8 cellular contexts compared by ENCODE assay signal in the genomic region with DNA sequence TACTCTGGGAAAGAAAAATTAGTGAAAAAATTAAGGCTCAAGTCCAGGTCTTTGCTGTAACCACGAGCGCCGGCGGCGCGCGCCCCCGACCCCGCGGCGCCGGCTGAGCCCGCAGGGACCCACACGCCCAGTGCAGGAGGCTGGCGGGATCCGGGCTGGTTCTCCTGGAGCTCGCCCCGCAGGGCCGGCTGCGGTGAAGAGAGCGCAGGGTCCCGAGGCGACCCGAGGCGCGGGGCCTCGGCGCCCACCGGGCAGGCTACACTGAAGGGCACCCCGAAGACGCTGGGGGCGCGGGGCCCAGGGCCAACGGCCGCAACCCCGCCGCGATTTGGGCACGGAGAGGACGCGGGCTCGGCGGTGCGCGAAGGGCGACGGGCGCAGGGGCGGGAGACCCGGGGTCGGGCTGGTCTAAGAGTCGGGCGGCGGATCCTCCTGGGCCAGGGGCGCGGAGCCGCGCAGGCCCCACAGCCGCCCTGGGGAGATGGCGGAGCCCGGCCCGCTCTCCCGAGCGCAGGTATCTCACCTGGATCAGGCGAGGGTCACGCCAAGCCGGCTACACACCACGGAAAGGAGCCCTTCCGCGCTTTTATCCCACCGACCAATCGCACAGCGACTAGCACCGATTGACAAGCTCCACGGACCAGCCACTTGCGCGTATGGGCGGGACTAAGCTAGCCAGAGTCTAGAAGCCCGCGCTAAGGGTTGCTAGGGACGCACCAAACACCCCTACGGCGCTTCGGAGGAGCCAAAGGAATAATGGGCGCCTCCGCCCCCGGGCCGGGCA. TPM values are rescaled to one million over a fixed set of nuclear protein-coding genes. Genes with fewer than 3 reads are reported as not detected.
A peak's percentile ranks its signal among the peaks of the same experiment; 100 is the strongest.
DNase-seq lines count a peak whose midpoint lies in the region; ATAC-seq and TF ChIP-seq lines count a peak whose summit lies in the region.

Gene PASK (minus strand): TSS at position 582 of the 784 bp plus-strand sequence. CDS start 6,440 bp downstream, outside the sequence.

- H3K27ac ChIP-seq in DOHH2 (ENCODE audit: low read depth, low read length), result peak within 1 kb of the TSS; percentile 7; the same call in 1 of the 2 replicates
- no peak within 1 kb of the TSS for H3K27ac ChIP-seq in GM23248

- H3K4me3 ChIP-seq in DOHH2 (ENCODE audit: low read length), result peak within 1 kb of the TSS; percentile 87
- H3K4me3 ChIP-seq in GM23248, result peak within 1 kb of the TSS; percentile 88

- peaks cover 5% of the 10 kb centered on the region; the same call in 1 of the 2 replicates for H4K20me1 ChIP-seq in DOHH2 (ENCODE audit: control insufficient read depth, insufficient read depth, low read depth, low read length)
- no peaks in the 10 kb centered on the region for H4K20me1 ChIP-seq in GM23248 (ENCODE audit: insufficient read depth)

- DNase-seq in GM23248 (peak; percentile 98), Kasumi-1 (lab: John Stamatoyannopoulos, UW) (peak; percentile 85 to 87), RKO (ENCODE audit: low spot score) (peak; percentile 98), fibroblast of gingiva (ENCODE audit: low read depth) (peak; percentile 89), naive B cell (peak; percentile 88)
- DNase-seq in activated T-cell treated with anti-CD3 and anti-CD28 coated beads, Interleukin-2, amount 50 U/mL, for 72 hours, result peak; percentile 94 to 98
- DNase-seq in stimulated activated effector memory CD8-positive, alpha-beta T cell treated with anti-CD3 and anti-CD28 coated beads, Interleukin-12 subunit alpha, Interleukin-12 subunit beta, amount 100 ng/mL, for 72 hours (ENCODE audit: low spot score in 2 of 2), result peak; percentile 75 to 94

- in situ Hi-C loops in GM23248 (cut with MboI), result no loop called here

- H3K4me3 Mint-ChIP-seq in activated T-cell treated with anti-CD3 and anti-CD28 coated beads, Interleukin-2, amount 50 U/mL, for 72 hours, result peak within 1 kb of the TSS; percentile 83 to 85
- H3K4me3 Mint-ChIP-seq in naive B cell, result peak within 1 kb of the TSS; percentile 92 to 100 (median 99)
- H3K4me3 Mint-ChIP-seq in stimulated activated effector memory CD8-positive, alpha-beta T cell treated with anti-CD3 and anti-CD28 coated beads, Interleukin-12 subunit alpha, Interleukin-12 subunit beta, amount 100 ng/mL, for 72 hours, result peak within 1 kb of the TSS; percentile 99

- peaks cover 3 to 11% of the 10 kb centered on the region in 2 donors for H3K36me3 Mint-ChIP-seq in activated T-cell treated with anti-CD3 and anti-CD28 coated beads, Interleukin-2, amount 50 U/mL, for 72 hours (ENCODE audit: insufficient read depth in 2 of 2)
- H3K36me3 Mint-ChIP-seq in naive B cell, result no peaks in the 10 kb centered on the region
- peaks cover 37% of the 10 kb centered on the region for H3K36me3 Mint-ChIP-seq in stimulated activated effector memory CD8-positive, alpha-beta T cell treated with anti-CD3 and anti-CD28 coated beads, Interleukin-12 subunit alpha, Interleukin-12 subunit beta, amount 100 ng/mL, for 72 hours

- H3K36me3 ChIP-seq in DOHH2 (ENCODE audit: control insufficient read depth, low read length) (peaks cover 22% of the 10 kb centered on the region), GM23248 (ENCODE audit: low read depth) (no peaks in the 10 kb centered on the region)

- H3K4me1 Mint-ChIP-seq in activated T-cell treated with anti-CD3 and anti-CD28 coated beads, Interleukin-2, amount 50 U/mL, for 72 hours (ENCODE audit: low read depth), result peaks cover 58% of the 10 kb centered on the region
- peaks cover 33 to 48% (median 36%) of the 10 kb centered on the region in 3 donors for H3K4me1 Mint-ChIP-seq in naive B cell
- H3K4me1 Mint-ChIP-seq in stimulated activated effector memory CD8-positive, alpha-beta T cell treated with anti-CD3 and anti-CD28 coated beads, Interleukin-12 subunit alpha, Interleukin-12 subunit beta, amount 100 ng/mL, for 72 hours, result peaks cover 50% of the 10 kb centered on the region

- 0 to 2% methylated on average over 64 to 71 of the region's 88 CpGs for WGBS in GM23248 (ENCODE audit: low coverage in 1 of 2, low lambda C conversion rate in 2 of 2, missing lambda C conversion rate in 2 of 2), 2 experiments

- H3K9me3 Mint-ChIP-seq in activated T-cell treated with anti-CD3 and anti-CD28 coated beads, Interleukin-2, amount 50 U/mL, for 72 hours, result no peaks in the 10 kb centered on the region
- no peaks in the 10 kb centered on the region for H3K9me3 Mint-ChIP-seq in naive B cell
- no peaks in the 10 kb centered on the region for H3K9me3 Mint-ChIP-seq in stimulated activated effector memory CD8-positive, alpha-beta T cell treated with anti-CD3 and anti-CD28 coated beads, Interleukin-12 subunit alpha, Interleukin-12 subunit beta, amount 100 ng/mL, for 72 hours

- H3K4me2 ChIP-seq in DOHH2 (ENCODE audit: low read length) (peak within 1 kb of the TSS; percentile 94), GM23248 (ENCODE audit: unreplicated experiment) (peak within 1 kb of the TSS; percentile 89)

- no peaks in the 10 kb centered on the region for H3K9me2 ChIP-seq in DOHH2 (replicated peaks; ENCODE audit: control insufficient read depth, low read length)
- no peaks in the 10 kb centered on the region for H3K9me2 ChIP-seq in GM23248 (ENCODE audit: insufficient read depth)

- no peak for TF ChIP-seq CTCF in DOHH2 (IDR thresholded peaks at IDR 0.05; ENCODE audit: low read depth, low read length, poor library complexity, severe bottlenecking)

- no peaks in the 10 kb centered on the region for H3K27me3 ChIP-seq in DOHH2 (ENCODE audit: control insufficient read depth, low read length)
- H3K27me3 ChIP-seq in GM23248 (replicated peaks; ENCODE audit: insufficient read depth), result no peaks in the 10 kb centered on the region

- H3F3A ChIP-seq in DOHH2 (ENCODE audit: control insufficient read depth, insufficient read depth) (no peaks in the 10 kb centered on the region), GM23248 (ENCODE audit: insufficient read depth) (peaks cover under 1% of the 10 kb centered on the region; the same call in 1 of the 2 replicates)

- H3K79me2 ChIP-seq in DOHH2 (ENCODE audit: control insufficient read depth, low read length) (peaks cover 77% of the 10 kb centered on the region), GM23248 (ENCODE audit: insufficient read depth) (peaks cover 24% of the 10 kb centered on the region)

- peak; percentile 87 to 89 for ATAC-seq in activated T-cell treated with anti-CD3 and anti-CD28 coated beads, Interleukin-2, amount 50 U/mL, for 72 hours (replicated peaks in 1 of 2)
- ATAC-seq in naive B cell (ENCODE audit: low read depth in 2 of 2), result peak; percentile 74 to 76
- peak; percentile 91 for ATAC-seq in stimulated activated effector memory CD8-positive, alpha-beta T cell treated with anti-CD3 and anti-CD28 coated beads, Interleukin-12 subunit alpha, Interleukin-12 subunit beta, amount 100 ng/mL, for 72 hours

- peaks cover 33% of the 10 kb centered on the region for H3K4me1 ChIP-seq in DOHH2 (ENCODE audit: control insufficient read depth, low read length)
- H3K4me1 ChIP-seq in GM23248 (ENCODE audit: insufficient read depth), result 0 out of 2 replicates have a peak, but pooled peaks cover 4% of the 10 kb centered on the region

- H3K9ac ChIP-seq in GM23248, result peak within 1 kb of the TSS; percentile 88

- H3K27ac Mint-ChIP-seq in activated T-cell treated with anti-CD3 and anti-CD28 coated beads, Interleukin-2, amount 50 U/mL, for 72 hours, result peak within 1 kb of the TSS; percentile 63
- peak within 1 kb of the TSS; percentile 92 to 98 (median 96) for H3K27ac Mint-ChIP-seq in naive B cell
- H3K27ac Mint-ChIP-seq in stimulated activated effector memory CD8-positive, alpha-beta T cell treated with anti-CD3 and anti-CD28 coated beads, Interleukin-12 subunit alpha, Interleukin-12 subunit beta, amount 100 ng/mL, for 72 hours, result peak within 1 kb of the TSS; percentile 95

- H3K9me3 ChIP-seq in DOHH2 (ENCODE audit: control insufficient read depth, insufficient read depth, low read length), result no peaks in the 10 kb centered on the region
- H3K9me3 ChIP-seq in GM23248 (ENCODE audit: low read depth), result no peaks in the 10 kb centered on the region

- no peaks in the 10 kb centered on the region for H3K27me3 Mint-ChIP-seq in activated T-cell treated with anti-CD3 and anti-CD28 coated beads, Interleukin-2, amount 50 U/mL, for 72 hours (ENCODE audit: low read depth)
- H3K27me3 Mint-ChIP-seq in naive B cell, result no peaks in the 10 kb centered on the region

- peak within 1 kb of the TSS; percentile 91 for H2AFZ ChIP-seq in GM23248

RNA-seq across cellular contexts. Expression of gene PASK, which starts in this region (rescaled TPM):
- 0.38 and 2.1 TPM in 2 replicates for total RNA-seq in GM23248 (2014; rRNA removed; shearing (Covaris generic))
- 0.56 and 0.91 TPM in 2 replicates for polyA plus RNA-seq in GM23248 (2016; fragmentation: Nextera tagmentation; extraction: Ambion mirVana)
- total RNA-seq in activated T-cell treated with anti-CD3 and anti-CD28 coated beads, Interleukin-2, amount 50 U/mL, for 72 hours, result 100 to 1,000 TPM; 123 to 171 TPM
- polyA plus RNA-seq in naive B cell (ENCODE audit: low read depth in 6 of 6), result 10 to 100 TPM in 2 of 6 donors, 1 to 10 TPM in 4; 3.9 to 17.4 (median 9.1) TPM

Comparison
In these comparisons a context has a peak if more than half of its experiments do, and no peak if none do; other contexts are left out.
1. RNA of gene PASK (total RNA-seq): 123 to 171 TPM in activated T-cell treated with anti-CD3 and anti-CD28 coated beads, Interleukin-2, amount 50 U/mL, for 72 hours; 0.38 to 2.1 TPM in GM23248; every median in the first group is over 10 times any median in the second.
2. Peak in every context shown above with its lines, with median percentiles within 50 percentile points of each other: DNase-seq, ATAC-seq, H3K27ac Mint-ChIP-seq and H3K4me3 Mint-ChIP-seq.